In genomic region chr3:152331018-152331541, GRCh38 we compare ENCODE assay signal across 8 cellular contexts.
A peak's percentile ranks its signal among the peaks of the same experiment; 100 is the strongest.
DNase-seq lines count a peak whose midpoint lies in the region; ATAC-seq and FAIRE-seq lines count a peak whose summit lies in the region.

No MANE protein-coding gene starts in this region.

- H3K27ac Mint-ChIP-seq in activated naive CD8-positive, alpha-beta T cell treated with anti-CD3 and anti-CD28 coated beads, Interleukin-2, amount 10 ng/mL, durations not matched to agents 7 days and 5 days = peak overlapping the region; percentile 74

- H3K9ac ChIP-seq in subcutaneous abdominal adipose tissue (ENCODE audit: low read length in 5 of 5) = peak overlapping the region in 3 of 5 donors; percentile 21 to 41 (median 33)

- H3K4me3 ChIP-seq in right cardiac atrium (ENCODE audit: low read length) (no peak overlapping the region), subcutaneous abdominal adipose tissue (ENCODE audit: low read depth in 1 of 5, low read length in 5 of 5) (no peak overlapping the region), small intestine (ENCODE audit: low read depth in 1 of 2, low read length in 2 of 2) (no peak overlapping the region)

- H3K27ac ChIP-seq in right cardiac atrium (ENCODE audit: low read length) (no peak overlapping the region), subcutaneous abdominal adipose tissue (ENCODE audit: low read depth, low read length) (peak overlapping the region; percentile 80), small intestine (ENCODE audit: low read depth in 1 of 2, low read length in 1 of 2) (no peak overlapping the region)

- no peak for FAIRE-seq in small intestine (lab: Jason Lieb, UNC)

- no peak for ATAC-seq in activated naive CD8-positive, alpha-beta T cell treated with anti-CD3 and anti-CD28 coated beads, Interleukin-2, amount 10 ng/mL, durations not matched to agents 7 days and 5 days (ENCODE audit: low read depth)
- ATAC-seq in right cardiac atrium (peak; percentile 80 to 88), GM18867 (IDR thresholded peaks at IDR 0.05; ENCODE audit: unreplicated experiment) (no peak)

- peaks cover 57% of the 10 kb centered on the region for H3K4me1 Mint-ChIP-seq in activated naive CD8-positive, alpha-beta T cell treated with anti-CD3 and anti-CD28 coated beads, Interleukin-2, amount 10 ng/mL, durations not matched to agents 7 days and 5 days

- intact Hi-C loops in right cardiac atrium (cut with DNase I) = no loop called here

- H3K9me3 ChIP-seq in right cardiac atrium (ENCODE audit: control insufficient read depth, low read length) = no peaks in the 10 kb centered on the region
- no peaks in the 10 kb centered on the region for H3K9me3 ChIP-seq in subcutaneous abdominal adipose tissue (ENCODE audit: control insufficient read depth in 5 of 5, low read length in 5 of 5)
- no peaks in the 10 kb centered on the region for H3K9me3 ChIP-seq in small intestine (ENCODE audit: control insufficient read depth, low read depth)

- H3K4me1 ChIP-seq in right cardiac atrium (ENCODE audit: control insufficient read depth, insufficient read depth, low read length) (peaks cover 7% of the 10 kb centered on the region), subcutaneous abdominal adipose tissue (ENCODE audit: control insufficient read depth in 5 of 5, insufficient read depth in 5 of 5, low read length in 5 of 5) (peaks cover 3 to 56% (median 41%) of the 10 kb centered on the region in 5 donors), small intestine (ENCODE audit: control insufficient read depth in 2 of 2, insufficient read depth in 1 of 2, low read depth in 1 of 2, low read length in 1 of 2) (peaks cover 0 to 17% of the 10 kb centered on the region in 2 donors)

- H3K36me3 ChIP-seq in subcutaneous abdominal adipose tissue (ENCODE audit: control insufficient read depth in 5 of 5, insufficient read depth in 5 of 5, low read length in 5 of 5) (peaks cover 0 to 5% (median 0%) of the 10 kb centered on the region in 5 donors), small intestine (ENCODE audit: control insufficient read depth in 2 of 2, insufficient read depth in 2 of 2, low read length in 2 of 2) (peaks cover 4% of the 10 kb centered on the region in 2 donors)

- H3K9me3 Mint-ChIP-seq in activated naive CD8-positive, alpha-beta T cell treated with anti-CD3 and anti-CD28 coated beads, Interleukin-2, amount 10 ng/mL, durations not matched to agents 7 days and 5 days = no peaks in the 10 kb centered on the region

- H3K4me3 Mint-ChIP-seq in activated naive CD8-positive, alpha-beta T cell treated with anti-CD3 and anti-CD28 coated beads, Interleukin-2, amount 10 ng/mL, durations not matched to agents 7 days and 5 days = no peak overlapping the region

- H3K27me3 Mint-ChIP-seq in activated naive CD8-positive, alpha-beta T cell treated with anti-CD3 and anti-CD28 coated beads, Interleukin-2, amount 10 ng/mL, durations not matched to agents 7 days and 5 days = no peaks in the 10 kb centered on the region

- peak; percentile 32 for DNase-seq in SIG-M5 treated with dmso at 0.1 percent for 504 hours (lab: John Stamatoyannopoulos, UW; ENCODE audit: unreplicated experiment)
- no peak for DNase-seq in SIG-M5 (lab: John Stamatoyannopoulos, UW)
- no peak for DNase-seq in activated naive CD8-positive, alpha-beta T cell treated with anti-CD3 and anti-CD28 coated beads, Interleukin-2, amount 10 ng/mL, durations not matched to agents 7 days and 5 days
- DNase-seq in right cardiac atrium = peak in 2 of 3 donors; percentile 42 to 47
- no peak for DNase-seq in small intestine
- DNase-seq in activated CD4-positive, CD25-positive, alpha-beta regulatory T cell (lab: John Stamatoyannopoulos, UW) = no peak

- H3K27me3 ChIP-seq in right cardiac atrium (ENCODE audit: control insufficient read depth, insufficient read depth) (no peaks in the 10 kb centered on the region), subcutaneous abdominal adipose tissue (ENCODE audit: control insufficient read depth in 5 of 5, insufficient read depth in 4 of 5, low read length in 5 of 5) (no peaks in the 10 kb centered on the region), small intestine (ENCODE audit: control insufficient read depth in 2 of 2, insufficient read depth in 2 of 2, low read length in 2 of 2) (no peaks in the 10 kb centered on the region)

- POLR2A ChIA-PET in activated naive CD8-positive, alpha-beta T cell treated with anti-CD3 and anti-CD28 coated beads, Interleukin-2, amount 10 ng/mL, durations not matched to agents 7 days and 5 days (lab: Charles Lee) = interaction anchor here (0.6 kb wide), 1 partner anchor 26 kb away, joined by 3 read pairs; no protein-coding TSS in a partner anchor

- 30% methylated on average over 2 of the region's 2 CpGs for WGBS in right cardiac atrium
- WGBS in small intestine, 3 donors = 62 to 82% (median 67%) methylated on average over 2 of the region's 2 CpGs

- peaks cover 51% of the 10 kb centered on the region for H3K36me3 Mint-ChIP-seq in activated naive CD8-positive, alpha-beta T cell treated with anti-CD3 and anti-CD28 coated beads, Interleukin-2, amount 10 ng/mL, durations not matched to agents 7 days and 5 days

Comparison
In these comparisons a context has a peak if more than half of its experiments do, and no peak if none do; other contexts are left out.
1. DNase-seq: peak in SIG-M5 treated with dmso at 0.1 percent for 504 hours (single experiment) and right cardiac atrium (2 of 3); none in SIG-M5 (single experiment), activated naive CD8-positive, alpha-beta T cell treated with anti-CD3 and anti-CD28 coated beads, Interleukin-2, amount 10 ng/mL, durations not matched to agents 7 days and 5 days (single experiment), small intestine (single experiment) and activated CD4-positive, CD25-positive, alpha-beta regulatory T cell (0 of 4).
2. ATAC-seq: peak in right cardiac atrium (2 of 2); none in activated naive CD8-positive, alpha-beta T cell treated with anti-CD3 and anti-CD28 coated beads, Interleukin-2, amount 10 ng/mL, durations not matched to agents 7 days and 5 days (single experiment) and GM18867 (single experiment).